ENCODE assay signal across 1 cellular context in the genomic region with DNA sequence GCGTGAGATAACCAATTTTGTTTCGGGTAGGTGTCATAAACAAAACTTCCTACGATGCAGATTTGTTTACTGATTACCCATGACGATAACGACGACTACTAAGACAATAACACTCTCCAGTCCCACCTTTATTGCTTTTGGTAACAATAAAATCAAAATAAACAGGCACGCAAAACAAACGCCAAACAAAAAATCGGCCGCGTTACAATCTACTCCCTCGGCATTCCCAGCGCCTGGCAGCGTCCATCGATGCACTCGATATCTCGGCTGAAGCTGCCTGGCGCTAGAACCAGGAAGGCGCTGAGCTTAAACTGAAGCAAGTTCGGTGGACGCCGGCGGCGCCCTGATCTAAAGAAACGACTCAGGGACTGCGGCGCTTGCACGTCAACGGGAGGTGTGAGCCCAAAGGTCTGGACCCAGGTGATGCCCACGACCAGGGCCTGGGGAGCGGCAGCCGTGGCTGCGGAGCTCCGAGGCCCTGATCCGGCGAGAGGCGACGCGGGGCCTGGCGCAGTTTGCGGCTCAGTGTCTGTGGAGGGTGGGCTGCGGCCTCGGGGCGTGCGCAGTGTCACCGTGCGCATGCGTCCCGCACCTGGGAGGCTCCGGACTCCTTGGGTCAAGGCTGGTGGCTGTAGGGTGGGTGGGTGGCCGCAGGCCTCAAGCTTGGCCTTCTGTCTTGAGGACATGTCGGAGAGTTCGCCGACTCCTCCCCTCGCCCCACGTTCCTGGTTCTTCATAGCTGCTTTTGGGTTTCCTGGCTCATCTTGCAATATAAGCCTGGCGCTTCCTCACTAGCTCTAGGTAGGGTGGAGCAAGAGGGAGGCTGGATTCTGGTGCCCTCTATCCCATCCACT.
TF ChIP-seq lines count a peak whose summit lies in the region.

A gene with protein sequence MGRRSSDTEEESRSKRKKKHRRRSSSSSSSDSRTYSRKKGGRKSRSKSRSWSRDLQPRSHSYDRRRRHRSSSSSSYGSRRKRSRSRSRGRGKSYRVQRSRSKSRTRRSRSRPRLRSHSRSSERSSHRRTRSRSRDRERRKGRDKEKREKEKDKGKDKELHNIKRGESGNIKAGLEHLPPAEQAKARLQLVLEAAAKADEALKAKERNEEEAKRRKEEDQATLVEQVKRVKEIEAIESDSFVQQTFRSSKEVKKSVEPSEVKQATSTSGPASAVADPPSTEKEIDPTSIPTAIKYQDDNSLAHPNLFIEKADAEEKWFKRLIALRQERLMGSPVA (plus strand): TSS at position 286 of the 854 bp plus-strand sequence. CDS start 12,016 bp downstream, outside the sequence.

TF ChIP-seq in HepG2, 621 proteins besides CTCF, POLR2A, EP300 and RAD21 (continued from another document and continues in another):
- TF ChIP-seq, protein P1, sequence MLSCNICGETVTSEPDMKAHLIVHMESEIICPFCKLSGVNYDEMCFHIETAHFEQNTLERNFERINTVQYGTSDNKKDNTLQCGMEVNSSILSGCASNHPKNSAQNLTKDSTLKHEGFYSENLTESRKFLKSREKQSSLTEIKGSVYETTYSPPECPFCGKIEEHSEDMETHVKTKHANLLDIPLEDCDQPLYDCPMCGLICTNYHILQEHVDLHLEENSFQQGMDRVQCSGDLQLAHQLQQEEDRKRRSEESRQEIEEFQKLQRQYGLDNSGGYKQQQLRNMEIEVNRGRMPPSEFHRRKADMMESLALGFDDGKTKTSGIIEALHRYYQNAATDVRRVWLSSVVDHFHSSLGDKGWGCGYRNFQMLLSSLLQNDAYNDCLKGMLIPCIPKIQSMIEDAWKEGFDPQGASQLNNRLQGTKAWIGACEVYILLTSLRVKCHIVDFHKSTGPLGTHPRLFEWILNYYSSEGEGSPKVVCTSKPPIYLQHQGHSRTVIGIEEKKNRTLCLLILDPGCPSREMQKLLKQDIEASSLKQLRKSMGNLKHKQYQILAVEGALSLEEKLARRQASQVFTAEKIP (CRISPR knock-in tag; IDR thresholded peaks at IDR 0.05; ENCODE audit: borderline replicate concordance) = no peak
- TF ChIP-seq PAWR (CRISPR knock-in tag; IDR thresholded peaks at IDR 0.05; ENCODE audit: borderline replicate concordance) (peak; percentile 51; the same call in 1 of the 2 replicates), ZNF775 (CRISPR knock-in tag; IDR thresholded peaks at IDR 0.05; ENCODE audit: borderline replicate concordance) (no peak), FOSL1 (CRISPR knock-in tag; IDR thresholded peaks at IDR 0.05; ENCODE audit: borderline replicate concordance) (peak; percentile 28; the same call in 1 of the 2 replicates), ZNF605 (CRISPR knock-in tag; IDR thresholded peaks at IDR 0.05) (peak; percentile 92), GPN1 (CRISPR knock-in tag; IDR thresholded peaks at IDR 0.05; ENCODE audit: borderline replicate concordance) (peak; percentile 72; the same call in 1 of the 2 replicates), RBM22 (optimal IDR thresholded peaks at IDR 0.05; ENCODE audit: low read length) (no peak), ZNF761 (CRISPR knock-in tag; conservative IDR thresholded peaks at IDR 0.05) (peak; percentile 61; the same call in 1 of the 2 replicates), DR1 (CRISPR knock-in tag; IDR thresholded peaks at IDR 0.05) (peak; percentile 92), JARID2 (CRISPR knock-in tag; IDR thresholded peaks at IDR 0.05; ENCODE audit: insufficient replicate concordance) (peak; percentile 83), ATRX (CRISPR knock-in tag; IDR thresholded peaks at IDR 0.05; ENCODE audit: borderline replicate concordance) (no peak), DMAP1 (CRISPR knock-in tag; IDR thresholded peaks at IDR 0.05) (peak; percentile 89; the same call in 1 of the 2 replicates), NFATC3 (CRISPR knock-in tag; IDR thresholded peaks at IDR 0.05) (peak; percentile 69), ZNF317 (CRISPR knock-in tag; IDR thresholded peaks at IDR 0.05) (peak; percentile 88; the same call in 1 of the 2 replicates), ZNF747 (CRISPR knock-in tag; IDR thresholded peaks at IDR 0.05; ENCODE audit: borderline replicate concordance) (peak; percentile 80; the same call in 1 of the 2 replicates), ZNF724P (CRISPR knock-in tag; IDR thresholded peaks at IDR 0.05; ENCODE audit: borderline replicate concordance) (peak; percentile 59; the same call in 1 of the 2 replicates), ZMYM2 (CRISPR knock-in tag; IDR thresholded peaks at IDR 0.05) (no peak), NFE2L2 (IDR thresholded peaks at IDR 0.05; ENCODE audit: low read length) (no peak), MIER2 (CRISPR knock-in tag; IDR thresholded peaks at IDR 0.05) (peak; percentile 80), ZNF263 (CRISPR knock-in tag; IDR thresholded peaks at IDR 0.05) (peak; percentile 21; the same call in 1 of the 2 replicates), ELF3 (CRISPR knock-in tag; IDR thresholded peaks at IDR 0.05) (peak; percentile 97), MEF2D (CRISPR knock-in tag; IDR thresholded peaks at IDR 0.05) (0 out of 2 replicates have a peak, but pooled peaks have one; percentile 40), ERF (CRISPR knock-in tag; IDR thresholded peaks at IDR 0.05) (peak; percentile 79; the same call in 1 of the 2 replicates), CHCHD3 (CRISPR knock-in tag; IDR thresholded peaks at IDR 0.05) (no peak), NFYB (CRISPR knock-in tag; IDR thresholded peaks at IDR 0.05) (no peak), NAIF1 (CRISPR knock-in tag; IDR thresholded peaks at IDR 0.05; ENCODE audit: borderline replicate concordance) (peak; percentile 97), IRF2 (CRISPR knock-in tag; IDR thresholded peaks at IDR 0.05) (peak; percentile 93), SMARCC2 (IDR thresholded peaks at IDR 0.05) (no peak), JUNB (CRISPR knock-in tag; IDR thresholded peaks at IDR 0.05; ENCODE audit: borderline replicate concordance) (no peak), ZBTB1 (CRISPR knock-in tag; IDR thresholded peaks at IDR 0.05; ENCODE audit: borderline replicate concordance) (no peak)
- TF ChIP-seq, protein P2, sequence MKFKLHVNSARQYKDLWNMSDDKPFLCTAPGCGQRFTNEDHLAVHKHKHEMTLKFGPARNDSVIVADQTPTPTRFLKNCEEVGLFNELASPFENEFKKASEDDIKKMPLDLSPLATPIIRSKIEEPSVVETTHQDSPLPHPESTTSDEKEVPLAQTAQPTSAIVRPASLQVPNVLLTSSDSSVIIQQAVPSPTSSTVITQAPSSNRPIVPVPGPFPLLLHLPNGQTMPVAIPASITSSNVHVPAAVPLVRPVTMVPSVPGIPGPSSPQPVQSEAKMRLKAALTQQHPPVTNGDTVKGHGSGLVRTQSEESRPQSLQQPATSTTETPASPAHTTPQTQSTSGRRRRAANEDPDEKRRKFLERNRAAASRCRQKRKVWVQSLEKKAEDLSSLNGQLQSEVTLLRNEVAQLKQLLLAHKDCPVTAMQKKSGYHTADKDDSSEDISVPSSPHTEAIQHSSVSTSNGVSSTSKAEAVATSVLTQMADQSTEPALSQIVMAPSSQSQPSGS (CRISPR knock-in tag; IDR thresholded peaks at IDR 0.05) = no peak; the same call in 1 of the 2 replicates
- TF ChIP-seq, protein P3, sequence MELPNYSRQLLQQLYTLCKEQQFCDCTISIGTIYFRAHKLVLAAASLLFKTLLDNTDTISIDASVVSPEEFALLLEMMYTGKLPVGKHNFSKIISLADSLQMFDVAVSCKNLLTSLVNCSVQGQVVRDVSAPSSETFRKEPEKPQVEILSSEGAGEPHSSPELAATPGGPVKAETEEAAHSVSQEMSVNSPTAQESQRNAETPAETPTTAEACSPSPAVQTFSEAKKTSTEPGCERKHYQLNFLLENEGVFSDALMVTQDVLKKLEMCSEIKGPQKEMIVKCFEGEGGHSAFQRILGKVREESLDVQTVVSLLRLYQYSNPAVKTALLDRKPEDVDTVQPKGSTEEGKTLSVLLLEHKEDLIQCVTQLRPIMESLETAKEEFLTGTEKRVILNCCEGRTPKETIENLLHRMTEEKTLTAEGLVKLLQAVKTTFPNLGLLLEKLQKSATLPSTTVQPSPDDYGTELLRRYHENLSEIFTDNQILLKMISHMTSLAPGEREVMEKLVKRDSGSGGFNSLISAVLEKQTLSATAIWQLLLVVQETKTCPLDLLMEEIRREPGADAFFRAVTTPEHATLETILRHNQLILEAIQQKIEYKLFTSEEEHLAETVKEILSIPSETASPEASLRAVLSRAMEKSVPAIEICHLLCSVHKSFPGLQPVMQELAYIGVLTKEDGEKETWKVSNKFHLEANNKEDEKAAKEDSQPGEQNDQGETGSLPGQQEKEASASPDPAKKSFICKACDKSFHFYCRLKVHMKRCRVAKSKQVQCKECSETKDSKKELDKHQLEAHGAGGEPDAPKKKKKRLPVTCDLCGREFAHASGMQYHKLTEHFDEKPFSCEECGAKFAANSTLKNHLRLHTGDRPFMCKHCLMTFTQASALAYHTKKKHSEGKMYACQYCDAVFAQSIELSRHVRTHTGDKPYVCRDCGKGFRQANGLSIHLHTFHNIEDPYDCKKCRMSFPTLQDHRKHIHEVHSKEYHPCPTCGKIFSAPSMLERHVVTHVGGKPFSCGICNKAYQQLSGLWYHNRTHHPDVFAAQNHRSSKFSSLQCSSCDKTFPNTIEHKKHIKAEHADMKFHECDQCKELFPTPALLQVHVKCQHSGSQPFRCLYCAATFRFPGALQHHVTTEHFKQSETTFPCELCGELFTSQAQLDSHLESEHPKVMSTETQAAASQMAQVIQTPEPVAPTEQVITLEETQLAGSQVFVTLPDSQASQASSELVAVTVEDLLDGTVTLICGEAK (IDR thresholded peaks at IDR 0.05) = no peak
- TF ChIP-seq, protein P3 (CRISPR knock-in tag; IDR thresholded peaks at IDR 0.05) = peak; percentile 91
- TF ChIP-seq, protein P4, sequence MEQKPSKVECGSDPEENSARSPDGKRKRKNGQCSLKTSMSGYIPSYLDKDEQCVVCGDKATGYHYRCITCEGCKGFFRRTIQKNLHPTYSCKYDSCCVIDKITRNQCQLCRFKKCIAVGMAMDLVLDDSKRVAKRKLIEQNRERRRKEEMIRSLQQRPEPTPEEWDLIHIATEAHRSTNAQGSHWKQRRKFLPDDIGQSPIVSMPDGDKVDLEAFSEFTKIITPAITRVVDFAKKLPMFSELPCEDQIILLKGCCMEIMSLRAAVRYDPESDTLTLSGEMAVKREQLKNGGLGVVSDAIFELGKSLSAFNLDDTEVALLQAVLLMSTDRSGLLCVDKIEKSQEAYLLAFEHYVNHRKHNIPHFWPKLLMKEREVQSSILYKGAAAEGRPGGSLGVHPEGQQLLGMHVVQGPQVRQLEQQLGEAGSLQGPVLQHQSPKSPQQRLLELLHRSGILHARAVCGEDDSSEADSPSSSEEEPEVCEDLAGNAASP (CRISPR knock-in tag; IDR thresholded peaks at IDR 0.05; ENCODE audit: borderline replicate concordance) = no peak; the same call in 1 of the 2 replicates
- TF ChIP-seq, protein P5, sequence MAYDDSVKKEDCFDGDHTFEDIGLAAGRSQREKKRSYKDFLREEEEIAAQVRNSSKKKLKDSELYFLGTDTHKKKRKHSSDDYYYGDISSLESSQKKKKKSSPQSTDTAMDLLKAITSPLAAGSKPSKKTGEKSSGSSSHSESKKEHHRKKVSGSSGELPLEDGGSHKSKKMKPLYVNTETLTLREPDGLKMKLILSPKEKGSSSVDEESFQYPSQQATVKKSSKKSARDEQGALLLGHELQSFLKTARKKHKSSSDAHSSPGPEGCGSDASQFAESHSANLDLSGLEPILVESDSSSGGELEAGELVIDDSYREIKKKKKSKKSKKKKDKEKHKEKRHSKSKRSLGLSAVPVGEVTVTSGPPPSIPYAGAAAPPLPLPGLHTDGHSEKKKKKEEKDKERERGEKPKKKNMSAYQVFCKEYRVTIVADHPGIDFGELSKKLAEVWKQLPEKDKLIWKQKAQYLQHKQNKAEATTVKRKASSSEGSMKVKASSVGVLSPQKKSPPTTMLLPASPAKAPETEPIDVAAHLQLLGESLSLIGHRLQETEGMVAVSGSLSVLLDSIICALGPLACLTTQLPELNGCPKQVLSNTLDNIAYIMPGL (CRISPR knock-in tag; IDR thresholded peaks at IDR 0.05; ENCODE audit: borderline replicate concordance in 1 of 2, low read depth in 1 of 2) = peak; percentile 89 to 92
- TF ChIP-seq, protein P6, sequence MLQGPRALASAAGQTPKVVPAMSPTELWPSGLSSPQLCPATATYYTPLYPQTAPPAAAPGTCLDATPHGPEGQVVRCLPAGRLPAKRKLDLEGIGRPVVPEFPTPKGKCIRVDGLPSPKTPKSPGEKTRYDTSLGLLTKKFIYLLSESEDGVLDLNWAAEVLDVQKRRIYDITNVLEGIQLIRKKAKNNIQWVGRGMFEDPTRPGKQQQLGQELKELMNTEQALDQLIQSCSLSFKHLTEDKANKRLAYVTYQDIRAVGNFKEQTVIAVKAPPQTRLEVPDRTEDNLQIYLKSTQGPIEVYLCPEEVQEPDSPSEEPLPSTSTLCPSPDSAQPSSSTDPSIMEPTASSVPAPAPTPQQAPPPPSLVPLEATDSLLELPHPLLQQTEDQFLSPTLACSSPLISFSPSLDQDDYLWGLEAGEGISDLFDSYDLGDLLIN (CRISPR knock-in tag; IDR thresholded peaks at IDR 0.05; ENCODE audit: borderline replicate concordance) = no peak
- TF ChIP-seq, protein P7, sequence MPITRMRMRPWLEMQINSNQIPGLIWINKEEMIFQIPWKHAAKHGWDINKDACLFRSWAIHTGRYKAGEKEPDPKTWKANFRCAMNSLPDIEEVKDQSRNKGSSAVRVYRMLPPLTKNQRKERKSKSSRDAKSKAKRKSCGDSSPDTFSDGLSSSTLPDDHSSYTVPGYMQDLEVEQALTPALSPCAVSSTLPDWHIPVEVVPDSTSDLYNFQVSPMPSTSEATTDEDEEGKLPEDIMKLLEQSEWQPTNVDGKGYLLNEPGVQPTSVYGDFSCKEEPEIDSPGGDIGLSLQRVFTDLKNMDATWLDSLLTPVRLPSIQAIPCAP (CRISPR knock-in tag; IDR thresholded peaks at IDR 0.05; ENCODE audit: low read depth) = no peak
- TF ChIP-seq, protein P8, sequence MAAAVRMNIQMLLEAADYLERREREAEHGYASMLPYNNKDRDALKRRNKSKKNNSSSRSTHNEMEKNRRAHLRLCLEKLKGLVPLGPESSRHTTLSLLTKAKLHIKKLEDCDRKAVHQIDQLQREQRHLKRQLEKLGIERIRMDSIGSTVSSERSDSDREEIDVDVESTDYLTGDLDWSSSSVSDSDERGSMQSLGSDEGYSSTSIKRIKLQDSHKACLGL (CRISPR knock-in tag; IDR thresholded peaks at IDR 0.05) = peak; percentile 93
